Comparison of ENCODE assay signal across 26 cellular contexts in the genomic region with DNA sequence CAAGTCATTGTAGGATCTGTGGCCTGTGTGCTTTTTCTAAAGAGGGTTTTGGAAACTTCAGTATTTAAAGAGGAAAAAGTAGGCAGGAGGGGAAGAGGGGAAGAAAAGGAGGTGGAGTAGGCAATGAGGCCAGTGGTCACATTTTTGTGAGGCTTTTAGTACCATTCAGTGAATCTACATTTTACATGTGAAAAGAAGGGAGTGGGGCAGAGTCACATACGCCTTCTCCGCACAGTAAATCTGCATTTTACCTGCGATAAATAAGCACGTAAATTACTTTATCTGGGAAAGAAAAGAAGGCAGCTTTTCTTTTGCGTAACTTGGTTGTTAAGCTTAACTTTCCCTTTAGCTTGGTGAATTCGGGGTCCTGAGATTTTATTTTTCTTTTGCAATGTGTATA. TPM values are rescaled to one million over a fixed set of nuclear protein-coding genes. Genes with fewer than 3 reads are reported as not detected.
"Had no signal": no experiment of that assay in that cellular context is flagged by ENCODE, and none has a peak within 500 bp of the region (broad histone marks: within the 10 kb centered on the region; RNA-seq: fewer than 3 reads in every experiment).

No MANE protein-coding gene starts in this region.

- H3K27ac ChIP-seq: epithelial cell of prostate, lower lobe of right lung, pancreas had no signal

- H3K4me3 Mint-ChIP-seq: activated CD8-positive, alpha-beta memory T cell treated with anti-CD3 and anti-CD28 coated beads, Interleukin-2, amount 10 ng/mL, durations not matched to agents 7 days and 5 days; dendritic cell treated with granulocyte-macrophage colony-stimulating factor and Interleukin-4, amounts not matched to agents 40 ng/mL and 50 ng/mL, for 4 days; mesothelial cell of epicardium; stimulated activated naive CD8-positive, alpha-beta T cell treated with anti-CD3 and anti-CD28 coated beads, Interleukin-15, amount 100 ng/mL, for 72 hours; type B pancreatic cell had no signal

- DNase-seq: activated CD4-positive, alpha-beta T cell treated with anti-CD3 and anti-CD28 coated beads for 1 hour; activated CD4-positive, alpha-beta T cell treated with anti-CD3 and anti-CD28 coated beads, Interleukin-2, amount 50 U/mL, for 4 hours; activated CD8-positive, alpha-beta memory T cell treated with anti-CD3 and anti-CD28 coated beads, Interleukin-2, amount 10 ng/mL, durations not matched to agents 7 days and 5 days; activated gamma-delta T cell; activated T-cell treated with anti-CD3 and anti-CD28 coated beads, Interleukin-2, amount 50 U/mL, for 1 hour; anterior cingulate cortex; cerebellar nuclear complex; effector memory CD4-positive, alpha-beta T cell; head of caudate nucleus; left colon; lower lobe of right lung; pancreas; stimulated activated naive CD8-positive, alpha-beta T cell treated with anti-CD3 and anti-CD28 coated beads, Interleukin-15, amount 100 ng/mL, for 72 hours; SW 1271; T1000 had no signal

- H3K9me3 Mint-ChIP-seq: activated naive CD4-positive, alpha-beta T cell treated with anti-CD3 and anti-CD28 coated beads, Interleukin-2, amount 50 U/mL, for 72 hours; dendritic cell treated with granulocyte-macrophage colony-stimulating factor and Interleukin-4, amounts not matched to agents 40 ng/mL and 50 ng/mL, for 4 days; mesothelial cell of epicardium; stimulated activated naive CD8-positive, alpha-beta T cell treated with anti-CD3 and anti-CD28 coated beads, Interleukin-15, amount 100 ng/mL, for 72 hours; type B pancreatic cell had no signal

- H3K9me3 ChIP-seq: lower lobe of right lung, pancreas had no signal

- H3K4me3 ChIP-seq: lower lobe of right lung, pancreas had no signal

- H3K36me3 Mint-ChIP-seq: activated naive CD4-positive, alpha-beta T cell treated with anti-CD3 and anti-CD28 coated beads, Interleukin-2, amount 50 U/mL, for 72 hours had no signal

- FAIRE-seq: frontal cortex, islet of Langerhans, pancreas had no signal

- H3K27ac Mint-ChIP-seq: activated CD8-positive, alpha-beta memory T cell treated with anti-CD3 and anti-CD28 coated beads, Interleukin-2, amount 10 ng/mL, durations not matched to agents 7 days and 5 days; activated naive CD4-positive, alpha-beta T cell treated with anti-CD3 and anti-CD28 coated beads, Interleukin-2, amount 50 U/mL, for 72 hours; dendritic cell treated with granulocyte-macrophage colony-stimulating factor and Interleukin-4, amounts not matched to agents 40 ng/mL and 50 ng/mL, for 4 days; mesothelial cell of epicardium; stimulated activated naive CD8-positive, alpha-beta T cell treated with anti-CD3 and anti-CD28 coated beads, Interleukin-15, amount 100 ng/mL, for 72 hours; type B pancreatic cell had no signal

- H3K27me3 Mint-ChIP-seq: activated CD8-positive, alpha-beta memory T cell treated with anti-CD3 and anti-CD28 coated beads, Interleukin-2, amount 10 ng/mL, durations not matched to agents 7 days and 5 days; dendritic cell treated with granulocyte-macrophage colony-stimulating factor and Interleukin-4, amounts not matched to agents 40 ng/mL and 50 ng/mL, for 4 days; stimulated activated naive CD8-positive, alpha-beta T cell treated with anti-CD3 and anti-CD28 coated beads, Interleukin-15, amount 100 ng/mL, for 72 hours; type B pancreatic cell had no signal

- H3K27me3 ChIP-seq: pancreas had no signal

- H3K36me3 ChIP-seq: lower lobe of right lung, pancreas had no signal

- ATAC-seq: activated CD8-positive, alpha-beta memory T cell treated with anti-CD3 and anti-CD28 coated beads, Interleukin-2, amount 10 ng/mL, durations not matched to agents 7 days and 5 days; activated naive CD4-positive, alpha-beta T cell treated with anti-CD3 and anti-CD28 coated beads, Interleukin-2, amount 50 U/mL, for 72 hours; left colon; lower lobe of right lung; pancreas; sciatic nerve; stimulated activated naive CD8-positive, alpha-beta T cell treated with anti-CD3 and anti-CD28 coated beads, Interleukin-15, amount 100 ng/mL, for 72 hours had no signal

RNA-seq across cellular contexts. Expression of a gene that starts 59.5 kb away (rescaled TPM):
- total RNA-seq: activated CD8-positive, alpha-beta memory T cell treated with anti-CD3 and anti-CD28 coated beads, Interleukin-2, amount 10 ng/mL, durations not matched to agents 7 days and 5 days; activated naive CD4-positive, alpha-beta T cell treated with anti-CD3 and anti-CD28 coated beads, Interleukin-2, amount 50 U/mL, for 72 hours; fibroblast of lung; frontal cortex; left colon; lower lobe of right lung; mesothelial cell of epicardium; myocyte; pancreas; sciatic nerve; temporal lobe had no signal
- polyA plus RNA-seq: fibroblast of lung, pancreas had no signal
